22 cellular contexts compared by ENCODE assay signal in the genomic region with DNA sequence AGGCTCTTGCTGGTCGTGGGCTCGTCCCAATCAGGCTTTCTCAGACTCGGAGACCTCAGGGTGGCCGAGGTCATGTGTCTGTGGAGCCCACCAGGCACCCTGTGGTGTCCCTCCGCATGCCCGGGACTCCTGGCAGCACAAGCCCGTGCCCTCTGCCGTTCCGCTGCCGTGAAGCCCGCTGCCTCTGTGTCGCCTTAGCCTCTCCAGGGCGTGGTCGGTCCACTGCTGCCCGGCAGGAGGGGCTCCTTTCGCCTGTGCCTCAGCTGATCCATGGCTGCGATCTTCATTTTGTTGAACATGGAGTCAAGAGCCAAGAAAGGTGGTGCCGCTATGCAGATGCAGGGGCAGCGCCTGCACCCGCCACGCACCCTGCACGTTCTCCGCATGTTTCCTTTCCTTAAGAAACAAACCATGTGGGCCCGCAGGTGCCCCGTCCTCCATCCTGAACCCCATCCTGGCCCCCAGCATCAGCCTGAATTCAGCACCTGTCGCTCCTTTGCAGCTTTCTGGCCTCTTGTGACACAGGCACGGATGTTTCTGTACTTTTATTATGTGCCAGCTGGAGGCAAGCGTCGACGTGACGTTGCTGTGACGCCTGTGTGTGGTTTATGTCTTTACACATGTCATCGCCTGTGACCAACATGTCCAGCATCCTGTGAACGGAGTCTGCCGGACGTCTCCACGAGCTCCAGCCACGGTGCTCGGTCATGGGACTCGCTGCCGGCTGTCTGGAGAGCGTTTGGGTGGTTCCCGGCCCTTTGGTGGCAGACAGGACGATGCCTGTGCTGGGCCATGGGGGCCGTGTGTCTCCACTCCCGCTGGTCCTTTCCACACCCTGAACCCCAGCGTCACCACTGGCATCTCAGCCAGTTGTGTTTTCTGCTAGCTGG.
DNase-seq lines count a peak whose midpoint lies in the region; ATAC-seq and TF ChIP-seq lines count a peak whose summit lies in the region.
"Had no signal": no experiment of that assay in that cellular context is flagged by ENCODE, and none has a peak within 500 bp of the region (broad histone marks: within the 10 kb centered on the region; RNA-seq: fewer than 3 reads in every experiment).

No MANE protein-coding gene starts in this region.

- no peak overlapping the region for H2BK12ac ChIP-seq in H9 (ENCODE audit: insufficient read length, low read depth, low read length)

- no peak for ATAC-seq in sciatic nerve
- ATAC-seq in HG03571 (IDR thresholded peaks at IDR 0.05; ENCODE audit: unreplicated experiment) = no peak
- ATAC-seq: body of pancreas, gastroesophageal sphincter, WTC11 had no signal

- no peak overlapping the region for H3K4me3 Mint-ChIP-seq in H9
- no peak overlapping the region for H3K4me3 Mint-ChIP-seq in chondrocyte (ENCODE audit: unreplicated experiment)
- H3K4me3 Mint-ChIP-seq: WTC11 had no signal

- H2BK5ac ChIP-seq in H9 (ENCODE audit: insufficient read length, low read length) = no peak overlapping the region

- H3K9me3 Mint-ChIP-seq in H9 (peaks cover 0 to 7% of the 10 kb centered on the region in 2 experiments; a peak in 3 of 5 replicates), chondrocyte (ENCODE audit: low read depth) (no peaks in the 10 kb centered on the region)
- H3K9me3 Mint-ChIP-seq: activated T-helper 2 cell treated with anti-CD3 and anti-CD28 coated beads, Interferon-gamma antibody, Interleukin-2, Interleukin-4, amounts not matched to agents 10 μg/mL and 5 μg/mL and 100 μg/mL, durations not matched to agents 14 hours and 24 hours and 36 hours had no signal

- no peak overlapping the region for H3K18ac ChIP-seq in H9 (ENCODE audit: insufficient read length, low read depth, low read length)

- H3K4me2 ChIP-seq in H9 (ENCODE audit: insufficient read depth, insufficient read length, low read length) = no peak overlapping the region

- no peak overlapping the region for H2BK15ac ChIP-seq in H9 (ENCODE audit: low read depth, low read length)

- no peak overlapping the region for H3T11ph ChIP-seq in H9 (ENCODE audit: low read length)

- H3K27me3 Mint-ChIP-seq in H9 (ENCODE audit: low read depth) (peaks cover 3% of the 10 kb centered on the region; the same call in 1 of the 2 replicates), chondrocyte (ENCODE audit: low read depth) (no peaks in the 10 kb centered on the region)

- no peak for DNase-seq in H9
- peak; percentile 89 for DNase-seq in chondrocyte (ENCODE audit: low spot score)
- DNase-seq in sciatic nerve (ENCODE audit: low spot score) = peak; percentile 60
- DNase-seq in D341Med (ENCODE audit: low spot score) = no peak
- no peak for DNase-seq in activated CD8-positive, alpha-beta memory T cell treated with anti-CD3 and anti-CD28 coated beads for 24 hours
- DNase-seq in NCI-H146 treated with DMSO at 0.1 percent for 48 hours (lab: John Stamatoyannopoulos, UW; ENCODE audit: unreplicated experiment) = no peak
- DNase-seq: activated CD8-positive, alpha-beta memory T cell treated with anti-CD3 and anti-CD28 coated beads, Interleukin-2, amount 50 U/mL, for 4 hours; body of pancreas; colonic mucosa; DMS 273 treated with DMSO at 0.1 percent for 48 hours; KBM-7; MM.1S; NCI-H1436 treated with DMSO at 0.1 percent for 48 hours; NCI-H2171; NCI-H524 treated with DMSO at 0.1 percent for 48 hours; T1000 had no signal

- H3K14ac ChIP-seq in H9 (ENCODE audit: insufficient read depth, low read length) = peak overlapping the region; percentile 8; the same call in 1 of the 2 replicates

- TF ChIP-seq CTCF in H9 (conservative IDR thresholded peaks at IDR 0.05) (no peak), chondrocyte (IDR thresholded peaks at IDR 0.05) (no peak)

- WGBS in H9 (ENCODE audit: extremely low coverage, insufficient read length, low lambda C conversion rate) = no CpG with 5 or more reads among the region's 47 CpGs

- H3K27ac ChIP-seq in H9 (ENCODE audit: insufficient read length, low read depth, low read length) (no peak overlapping the region), layer of hippocampus (ENCODE audit: low read depth, low read length) (peak overlapping the region; percentile 98)
- H3K27ac ChIP-seq: body of pancreas, colonic mucosa had no signal

- no peak overlapping the region for H3K56ac ChIP-seq in H9 (ENCODE audit: insufficient read length, low read depth, low read length)

- H3K79me1 ChIP-seq in H9 (ENCODE audit: insufficient read depth, low read depth, low read length, poor library complexity, severe bottlenecking) = no peaks in the 10 kb centered on the region

- H3K36me3 Mint-ChIP-seq in H9 (ENCODE audit: insufficient read depth in 1 of 3, low read depth in 3 of 3) (peaks cover 0 to 3% (median 0%) of the 10 kb centered on the region in 3 experiments; a peak in 3 of 7 replicates), chondrocyte (ENCODE audit: low read depth) (peaks cover 9% of the 10 kb centered on the region)
- H3K36me3 Mint-ChIP-seq: WTC11 had no signal

- no peaks in the 10 kb centered on the region for H3K23me2 ChIP-seq in H9 (ENCODE audit: insufficient read length, low read depth, low read length, poor library complexity, severe bottlenecking)

- H3K27me3 ChIP-seq in H9 (ENCODE audit: insufficient read depth, low read length) (no peaks in the 10 kb centered on the region), layer of hippocampus (ENCODE audit: control insufficient read depth, insufficient read depth, low read length) (no peaks in the 10 kb centered on the region)
- H3K27me3 ChIP-seq: body of pancreas, colonic mucosa, gastroesophageal sphincter, neutrophil had no signal

- no peak overlapping the region for H2AFZ ChIP-seq in H9 (ENCODE audit: low read length)

- no peak overlapping the region for H2AK5ac ChIP-seq in H9 (ENCODE audit: insufficient read length, low read length)

- no peak overlapping the region for H4K8ac ChIP-seq in H9 (replicated peaks; ENCODE audit: insufficient read length, low read depth, low read length)

- H2BK120ac ChIP-seq in H9 (ENCODE audit: low read depth, low read length, poor library complexity, severe bottlenecking) = no peak overlapping the region

- no peak overlapping the region for H4K91ac ChIP-seq in H9 (ENCODE audit: insufficient read length, low read depth, low read length)

- no peak overlapping the region for H3K4ac ChIP-seq in H9 (ENCODE audit: low read depth, low read length)

- no peaks in the 10 kb centered on the region for H3K9me3 ChIP-seq in H9 (ENCODE audit: control insufficient read depth, low read depth, low read length)
- H3K9me3 ChIP-seq: body of pancreas, colonic mucosa, gastroesophageal sphincter, neutrophil had no signal

- H4K20me1 ChIP-seq in H9 (ENCODE audit: control insufficient read depth, insufficient read depth, insufficient read length) = no peaks in the 10 kb centered on the region

- no peaks in the 10 kb centered on the region for H3K79me2 ChIP-seq in H9 (ENCODE audit: insufficient read depth, low read length)

- H3K4me1 Mint-ChIP-seq in H9 = peaks cover 10 to 24% of the 10 kb centered on the region in 2 experiments
- H3K4me1 Mint-ChIP-seq in chondrocyte (ENCODE audit: low read depth) = no peaks in the 10 kb centered on the region

- H3K27ac Mint-ChIP-seq in H9 (no peak overlapping the region), chondrocyte (ENCODE audit: unreplicated experiment) (no peak overlapping the region)
- H3K27ac Mint-ChIP-seq: activated T-helper 2 cell treated with anti-CD3 and anti-CD28 coated beads, Interferon-gamma antibody, Interleukin-2, Interleukin-4, amounts not matched to agents 10 μg/mL and 5 μg/mL and 100 μg/mL, durations not matched to agents 14 hours and 24 hours and 36 hours; WTC11 had no signal

- intact Hi-C loops in sciatic nerve (cut with DNase I) = no loop called here

- H4K5ac ChIP-seq in H9 (ENCODE audit: insufficient read length, low read depth, low read length) = no peak overlapping the region

- H3K23ac ChIP-seq in H9 (ENCODE audit: insufficient read length, low read depth, low read length) = no peak overlapping the region

- H3K4me1 ChIP-seq in H9 (ENCODE audit: insufficient read depth, low read length) = no peaks in the 10 kb centered on the region
- H3K4me1 ChIP-seq: body of pancreas, colonic mucosa had no signal

- H3K9ac ChIP-seq in H9 (ENCODE audit: extremely low read depth, insufficient read length, low read length) = no peak overlapping the region

- no peak overlapping the region for H2BK20ac ChIP-seq in H9 (ENCODE audit: low read depth, low read length, poor library complexity, severe bottlenecking)

Comparison
In these comparisons a context has a peak if more than half of its experiments do, and no peak if none do; other contexts are left out.
1. DNase-seq: peak in chondrocyte (single experiment) and sciatic nerve (single experiment); none in H9 (single experiment), D341Med (single experiment), activated CD8-positive, alpha-beta memory T cell treated with anti-CD3 and anti-CD28 coated beads for 24 hours (single experiment) and NCI-H146 treated with DMSO at 0.1 percent for 48 hours (single experiment).